Comparison of ENCODE assay signal across 7 cellular contexts in genomic region chr4:75057369-75057768, GRCh38.
"Had no signal": no experiment of that assay in that cellular context is flagged by ENCODE, and none has a peak within 500 bp of the region (broad histone marks: within the 10 kb centered on the region; RNA-seq: fewer than 3 reads in every experiment).

No MANE protein-coding gene starts in this region.

- H3K27ac ChIP-seq: GM23248 had no signal

- H3K27ac Mint-ChIP-seq: HFFc6 had no signal

- ATAC-seq: HCT116, K562 had no signal

- H2AFZ ChIP-seq: GM23248 had no signal

- H3K36me3 ChIP-seq: HAP-1 had no signal

- H3K4me3 Mint-ChIP-seq: HFFc6 had no signal

- H3K9me3 ChIP-seq: HAP-1 had no signal

- H3K4me3 ChIP-seq: GM23248, HAP-1, K562 had no signal

- H3K9ac ChIP-seq: GM23248 had no signal

- DNase-seq: GM23248, HFFc6, IMR-90, KG1 had no signal
